Comparison of ENCODE assay signal across 8 cellular contexts in the genomic region with DNA sequence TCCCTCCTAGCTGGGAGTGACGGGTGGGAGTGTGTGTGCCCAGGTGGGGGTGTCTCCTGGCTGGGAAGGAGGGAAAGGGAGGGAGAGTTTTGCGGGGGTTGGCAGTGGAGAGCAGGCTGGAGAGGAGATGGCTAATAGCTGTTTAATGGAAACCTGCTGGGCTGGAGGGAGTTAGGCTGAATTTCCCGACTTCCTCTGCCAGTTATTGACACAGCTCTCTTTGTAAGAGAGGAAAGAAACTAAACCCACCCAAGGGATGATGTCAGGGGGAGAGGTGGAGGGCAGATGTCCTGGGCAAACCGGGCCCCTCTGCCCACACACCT. TPM values are rescaled to one million over a fixed set of nuclear protein-coding genes. Genes with fewer than 3 reads are reported as not detected.
DNase-seq lines count a peak whose midpoint lies in the region; ATAC-seq and TF ChIP-seq lines count a peak whose summit lies in the region.
"Had no signal": no experiment of that assay in that cellular context is flagged by ENCODE, and none has a peak within 500 bp of the region (broad histone marks: within the 10 kb centered on the region; RNA-seq: fewer than 3 reads in every experiment).

No MANE protein-coding gene starts in this region.

- CTCF ChIA-PET in A673 (lab: Charles Lee), result interaction anchor here (0.5 to 2.0 kb wide), 9 partner anchors 9 to 173 kb away, joined by 3 to 75 read pairs (median 8); no protein-coding TSS in a partner anchor
- CTCF ChIA-PET in GM10248 (lab: Yijun Ruan, JAX), result interaction anchor here (0.8 to 14.8 kb wide), 38 partner anchors 9 to 239 kb away, joined by 3 to 340 read pairs (median 5); partner anchors contain the start of genes CDKN2D, KRI1 and QTRT1

- BruUV-seq in A673 (replicated peaks; lab: Mats Ljungman, UMichigan), result TSS peak; percentile 67

- peaks cover 2% of the 10 kb centered on the region for H3K36me3 ChIP-seq in A673 (ENCODE audit: insufficient read depth, low read length, poor library complexity, severe bottlenecking)
- peaks cover 36% of the 10 kb centered on the region for H3K36me3 ChIP-seq in RWPE2 (ENCODE audit: low read depth)

- no peaks in the 10 kb centered on the region for H3K9me3 ChIP-seq in A673 (ENCODE audit: low read depth, low read length, poor library complexity, severe bottlenecking)
- H3K9me3 ChIP-seq in RWPE2 (ENCODE audit: severe bottlenecking), result no peaks in the 10 kb centered on the region

- H3K4me3 ChIP-seq in A673 (ENCODE audit: low read depth, low read length, poor library complexity, severe bottlenecking) (no peak overlapping the region), RWPE2 (ENCODE audit: severe bottlenecking) (no peak overlapping the region)

- H3K27me3 ChIP-seq in A673 (replicated peaks; ENCODE audit: insufficient read depth, low read depth, low read length, poor library complexity) (no peaks in the 10 kb centered on the region), RWPE2 (ENCODE audit: insufficient read depth, poor library complexity, severe bottlenecking) (no peaks in the 10 kb centered on the region), layer of hippocampus (ENCODE audit: control insufficient read depth, insufficient read depth, low read length) (no peaks in the 10 kb centered on the region)

- intact Hi-C loops in A673 (cut with micrococcal nuclease; ENCODE audit: unreplicated experiment), result loop anchor here (1.0 kb wide), 1 partner anchor 63 kb away; no protein-coding TSS in a partner anchor

- H3K4me1 ChIP-seq in A673 (ENCODE audit: insufficient read depth, low read length, poor library complexity, severe bottlenecking) (peaks cover 15% of the 10 kb centered on the region), RWPE2 (ENCODE audit: insufficient read depth, poor library complexity, severe bottlenecking) (no peaks in the 10 kb centered on the region)

- TF ChIP-seq CTCF in A673 (conservative IDR thresholded peaks at IDR 0.05; ENCODE audit: low read depth, low read length), result no peak
- TF ChIP-seq CTCF in RWPE2 (IDR thresholded peaks at IDR 0.05; ENCODE audit: poor library complexity, severe bottlenecking), result no peak
- TF ChIP-seq CTCF in GM10248 (IDR thresholded peaks at IDR 0.05; ENCODE audit: control extremely low read depth, extremely low read depth, low read depth, missing control alignments), result no peak

- no peak for DNase-seq in A673 (ENCODE audit: low spot score)
- no peak for DNase-seq in RWPE2 (ENCODE audit: low spot score)
- no peak for DNase-seq in GM10248 (ENCODE audit: extremely low spot score)
- DNase-seq in NK-92 treated with Interleukin-12 subunit alpha and Interleukin-12 subunit beta, amount 100 ng/mL, for 24 hours (lab: John Stamatoyannopoulos, UW), result no peak
- DNase-seq: NCI-H1436; stimulated activated CD4-positive, alpha-beta T cell treated with anti-CD3 and anti-CD28 coated beads, Interleukin-4, amount 100 ng/mL, for 4 hours had no signal

- H3K27ac ChIP-seq in A673 (ENCODE audit: low read depth, low read length, poor library complexity, severe bottlenecking), result peak overlapping the region; percentile 72
- peak overlapping the region; percentile 38 for H3K27ac ChIP-seq in RWPE2 (ENCODE audit: poor library complexity, severe bottlenecking)
- peak overlapping the region; percentile 62 for H3K27ac ChIP-seq in layer of hippocampus (ENCODE audit: low read depth, low read length)

- ATAC-seq in RWPE2 (ENCODE audit: low read depth) (peak; percentile 4; the same call in 1 of the 3 replicates), GM18511 (IDR thresholded peaks at IDR 0.05; ENCODE audit: unreplicated experiment) (no peak)

- POLR2A ChIA-PET in A673 (lab: Charles Lee; ENCODE audit: low non-redundant PET) (no interaction called here), GM10248 (lab: Yijun Ruan, JAX) (no interaction called here)

RNA-seq across cellular contexts. Expression of gene ILF3, which starts 10.2 kb away (rescaled TPM):
- 665 and 683 TPM in 2 replicates for total RNA-seq in A673 (2021)

RNA-seq across cellular contexts. Expression of gene SLC44A2, which starts 18.6 kb away (rescaled TPM):
- 35.4 and 52.2 TPM in 2 replicates for total RNA-seq in A673 (2021)

RNA-seq across cellular contexts. Expression of gene AP1M2, which starts 56.8 kb away (rescaled TPM):
- total RNA-seq in A673 (2021), result 2.5 and 2.8 TPM in 2 replicates

RNA-seq across cellular contexts. Expression of gene QTRT1, which starts 57.3 kb away (rescaled TPM):
- 82.4 and 89.6 TPM in 2 replicates for total RNA-seq in A673 (2021)
